ENCODE assay signal across 3 cellular contexts in the genomic region with DNA sequence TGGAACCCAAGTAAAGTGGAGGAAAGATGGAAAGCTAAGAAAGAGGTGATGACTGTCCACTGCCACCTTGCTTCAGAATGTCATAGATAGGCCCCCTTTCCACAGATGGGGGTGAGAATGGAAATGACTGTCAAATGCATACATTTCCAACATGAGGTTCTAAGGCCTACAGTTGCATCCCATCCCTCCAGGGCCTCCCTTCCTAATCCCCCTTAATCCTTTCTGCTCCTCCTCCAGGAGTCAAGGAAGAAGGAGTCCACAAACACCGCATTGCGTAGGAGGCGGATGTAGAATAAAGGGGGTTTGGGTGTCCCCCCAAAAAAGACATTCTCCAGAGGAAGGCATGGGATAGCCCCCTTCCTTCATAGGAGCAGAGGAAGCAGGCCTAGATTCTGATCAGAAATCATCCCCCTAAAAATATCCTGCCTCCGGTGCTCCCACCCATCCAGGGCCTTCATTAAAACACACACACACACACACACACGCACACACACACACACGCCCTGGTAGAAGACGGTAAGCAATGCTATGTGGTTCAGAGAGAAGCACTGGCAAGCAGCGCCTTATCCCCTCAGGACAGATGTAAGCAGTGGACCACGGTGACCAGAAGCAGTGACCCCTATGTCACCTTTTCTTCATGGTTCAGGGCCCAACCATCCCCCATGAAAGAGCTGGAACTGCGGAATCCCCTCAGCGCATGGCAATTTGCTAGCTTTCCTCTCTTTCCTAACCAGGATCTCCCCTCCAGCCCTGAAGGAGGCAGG.
TF ChIP-seq lines count a peak whose summit lies in the region.

No MANE protein-coding gene starts in this region.

TF ChIP-seq in IMR-90, 13 proteins besides CTCF, POLR2A, EP300 and RAD21:
- TF ChIP-seq CHD1 (IDR thresholded peaks at IDR 0.05; ENCODE audit: low read depth, low read length) (no peak), MAFK (IDR thresholded peaks at IDR 0.05; ENCODE audit: low read depth, low read length) (no peak), NFE2L2 (IDR thresholded peaks at IDR 0.05; ENCODE audit: low read depth, low read length) (no peak), BHLHE40 (IDR thresholded peaks at IDR 0.05; ENCODE audit: low read depth, low read length) (no peak), CEBPB (IDR thresholded peaks at IDR 0.05; ENCODE audit: low read depth, low read length) (no peak), RFX5 (IDR thresholded peaks at IDR 0.05; ENCODE audit: low read depth, low read length) (no peak), MXI1 (IDR thresholded peaks at IDR 0.05; ENCODE audit: borderline replicate concordance, low read depth, low read length) (no peak), MAZ (IDR thresholded peaks at IDR 0.05; ENCODE audit: borderline replicate concordance, low read depth, low read length) (no peak), USF2 (IDR thresholded peaks at IDR 0.05; ENCODE audit: low read depth, low read length) (no peak), SMC3 (IDR thresholded peaks at IDR 0.05; ENCODE audit: low read depth, low read length) (no peak), RCOR1 (IDR thresholded peaks at IDR 0.05; ENCODE audit: insufficient replicate concordance, low read length) (no peak), FOS (IDR thresholded peaks at IDR 0.05; ENCODE audit: low read depth, low read length) (no peak)
- TF ChIP-seq, protein P1, sequence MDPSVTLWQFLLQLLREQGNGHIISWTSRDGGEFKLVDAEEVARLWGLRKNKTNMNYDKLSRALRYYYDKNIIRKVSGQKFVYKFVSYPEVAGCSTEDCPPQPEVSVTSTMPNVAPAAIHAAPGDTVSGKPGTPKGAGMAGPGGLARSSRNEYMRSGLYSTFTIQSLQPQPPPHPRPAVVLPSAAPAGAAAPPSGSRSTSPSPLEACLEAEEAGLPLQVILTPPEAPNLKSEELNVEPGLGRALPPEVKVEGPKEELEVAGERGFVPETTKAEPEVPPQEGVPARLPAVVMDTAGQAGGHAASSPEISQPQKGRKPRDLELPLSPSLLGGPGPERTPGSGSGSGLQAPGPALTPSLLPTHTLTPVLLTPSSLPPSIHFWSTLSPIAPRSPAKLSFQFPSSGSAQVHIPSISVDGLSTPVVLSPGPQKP (IDR thresholded peaks at IDR 0.05; ENCODE audit: borderline replicate concordance, low read depth, low read length), result no peak

TF ChIP-seq in GM12878, 131 proteins besides CTCF, POLR2A, EP300 and RAD21:
- 0 out of 2 replicates have a peak, but pooled peaks have one; percentile 20 for TF ChIP-seq NR2F1 (conservative IDR thresholded peaks at IDR 0.05)
- TF ChIP-seq POLR2AphosphoS2 (IDR thresholded peaks at IDR 0.05; ENCODE audit: low read depth, low read length), result no peak

TF ChIP-seq in HEK293T, 16 proteins besides CTCF, POLR2A, EP300 and RAD21:
- TF ChIP-seq SUZ12 (IDR thresholded peaks at IDR 0.05) (no peak), BHLHE40 (IDR thresholded peaks at IDR 0.05; ENCODE audit: borderline replicate concordance) (no peak), L3MBTL2 (conservative IDR thresholded peaks at IDR 0.05) (no peak), SP1 (IDR thresholded peaks at IDR 0.05) (no peak), CTBP1 (IDR thresholded peaks at IDR 0.05; ENCODE audit: borderline replicate concordance) (no peak)
- TF ChIP-seq, protein P2, sequence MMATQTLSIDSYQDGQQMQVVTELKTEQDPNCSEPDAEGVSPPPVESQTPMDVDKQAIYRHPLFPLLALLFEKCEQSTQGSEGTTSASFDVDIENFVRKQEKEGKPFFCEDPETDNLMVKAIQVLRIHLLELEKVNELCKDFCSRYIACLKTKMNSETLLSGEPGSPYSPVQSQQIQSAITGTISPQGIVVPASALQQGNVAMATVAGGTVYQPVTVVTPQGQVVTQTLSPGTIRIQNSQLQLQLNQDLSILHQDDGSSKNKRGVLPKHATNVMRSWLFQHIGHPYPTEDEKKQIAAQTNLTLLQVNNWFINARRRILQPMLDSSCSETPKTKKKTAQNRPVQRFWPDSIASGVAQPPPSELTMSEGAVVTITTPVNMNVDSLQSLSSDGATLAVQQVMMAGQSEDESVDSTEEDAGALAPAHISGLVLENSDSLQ (IDR thresholded peaks at IDR 0.05), result no peak
